ENCODE assay signal across 18 cellular contexts in genomic region chr14:33808187-33808586, GRCh38.
"Had no signal": no experiment of that assay in that cellular context is flagged by ENCODE, and none has a peak within 500 bp of the region (broad histone marks: within the 10 kb centered on the region; RNA-seq: fewer than 3 reads in every experiment).

No MANE protein-coding gene starts in this region.

- H3K27ac ChIP-seq: epithelial cell of prostate, esophagus muscularis mucosa, gastrocnemius medialis, left lung, lower lobe of right lung, neural progenitor cell, ovary, right atrium auricular region, suprapubic skin, thyroid gland, uterus had no signal

- H3K27me3 ChIP-seq: esophagus muscularis mucosa, gastrocnemius medialis, left lung, neural progenitor cell, ovary, right atrium auricular region, suprapubic skin, thyroid gland, uterus had no signal

- H2AFZ ChIP-seq: neural progenitor cell had no signal

- H3K4me2 ChIP-seq: neural progenitor cell had no signal

- DNase-seq: effector memory CD8-positive, alpha-beta T cell; gastrocnemius medialis; left lung; lower lobe of right lung; natural killer cell; nucleus accumbens; ovary; small intestine; stimulated activated CD4-positive, alpha-beta T cell treated with anti-CD3 and anti-CD28 coated beads, Interleukin-12 subunit alpha, Interleukin-12 subunit beta, amount 100 ng/mL, for 4 hours; stimulated activated naive CD8-positive, alpha-beta T cell treated with anti-CD3 and anti-CD28 coated beads, Interleukin-15, Interleukin-2, amounts not matched to agents 100 U/mL and 50 U/mL, for 24 hours; thyroid gland; uterus had no signal

- H3K9ac ChIP-seq: neural progenitor cell had no signal

- H3K4me1 ChIP-seq: esophagus muscularis mucosa, gastrocnemius medialis, left lung, lower lobe of right lung, neural progenitor cell, right atrium auricular region, suprapubic skin, thyroid gland, uterus had no signal

- H3K9me3 ChIP-seq: esophagus muscularis mucosa, gastrocnemius medialis, left lung, lower lobe of right lung, ovary, right atrium auricular region, suprapubic skin, thyroid gland, uterus had no signal

- FAIRE-seq: keratinocyte, small intestine had no signal

- H3K4me3 ChIP-seq: esophagus muscularis mucosa, gastrocnemius medialis, left lung, lower lobe of right lung, neural progenitor cell, ovary, right atrium auricular region, suprapubic skin, thyroid gland, uterus had no signal

- H3K36me3 ChIP-seq: esophagus muscularis mucosa, gastrocnemius medialis, left lung, lower lobe of right lung, neural progenitor cell, ovary, right atrium auricular region, suprapubic skin, thyroid gland, uterus had no signal

- ATAC-seq: effector memory CD8-positive, alpha-beta T cell; gastrocnemius medialis; left lung; lower lobe of right lung; natural killer cell; stimulated activated naive CD8-positive, alpha-beta T cell treated with anti-CD3 and anti-CD28 coated beads, Interleukin-15, Interleukin-2, amounts not matched to agents 100 U/mL and 50 U/mL, for 24 hours had no signal
